In the genomic region with DNA sequence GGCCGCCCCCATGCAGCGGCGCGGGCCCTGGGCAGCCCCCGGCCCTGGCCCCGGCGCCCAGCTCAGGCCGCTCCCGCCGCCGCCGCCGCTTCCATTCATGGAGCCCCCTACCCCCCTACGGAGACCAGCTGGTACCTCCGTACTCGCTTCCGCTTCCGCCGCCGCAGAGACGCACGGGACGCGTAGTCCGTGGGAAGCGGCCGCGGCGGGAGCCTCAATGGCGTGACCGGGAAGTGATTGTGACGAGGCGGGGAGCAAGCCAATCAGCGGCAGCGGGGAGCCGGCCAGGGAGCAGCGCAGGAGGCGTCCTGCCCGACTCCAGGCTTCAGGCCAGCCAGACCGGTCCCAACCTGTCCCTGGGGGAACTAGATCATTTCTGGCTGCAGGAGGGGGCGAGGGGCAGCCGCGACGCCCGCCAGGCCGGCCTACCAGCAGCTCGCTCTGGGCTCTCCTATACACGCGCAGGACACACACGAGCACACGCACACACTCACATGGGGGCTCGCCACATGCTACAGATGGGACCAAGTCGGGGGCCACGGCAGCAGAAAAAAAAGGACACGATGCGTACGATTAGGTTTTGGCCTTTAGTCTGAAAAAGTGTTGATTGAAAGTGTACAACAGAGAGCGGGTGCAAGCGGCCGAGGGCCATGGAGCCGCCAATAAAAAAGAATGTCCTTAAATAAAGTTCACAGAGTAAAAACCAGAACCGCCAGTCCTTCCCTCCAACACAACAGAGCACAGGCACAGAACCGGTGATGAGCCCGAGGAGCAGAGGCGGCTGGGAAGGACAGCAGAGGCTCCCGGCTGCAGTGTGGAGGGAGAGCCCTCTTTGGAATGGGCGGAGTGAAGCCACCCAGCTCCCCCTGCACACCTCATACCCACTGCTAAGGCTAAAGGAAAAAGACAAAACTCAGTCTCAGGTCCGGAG, we compare ENCODE assay signal across 1 cellular context.
TF ChIP-seq lines count a peak whose summit lies in the region.

A gene with protein sequence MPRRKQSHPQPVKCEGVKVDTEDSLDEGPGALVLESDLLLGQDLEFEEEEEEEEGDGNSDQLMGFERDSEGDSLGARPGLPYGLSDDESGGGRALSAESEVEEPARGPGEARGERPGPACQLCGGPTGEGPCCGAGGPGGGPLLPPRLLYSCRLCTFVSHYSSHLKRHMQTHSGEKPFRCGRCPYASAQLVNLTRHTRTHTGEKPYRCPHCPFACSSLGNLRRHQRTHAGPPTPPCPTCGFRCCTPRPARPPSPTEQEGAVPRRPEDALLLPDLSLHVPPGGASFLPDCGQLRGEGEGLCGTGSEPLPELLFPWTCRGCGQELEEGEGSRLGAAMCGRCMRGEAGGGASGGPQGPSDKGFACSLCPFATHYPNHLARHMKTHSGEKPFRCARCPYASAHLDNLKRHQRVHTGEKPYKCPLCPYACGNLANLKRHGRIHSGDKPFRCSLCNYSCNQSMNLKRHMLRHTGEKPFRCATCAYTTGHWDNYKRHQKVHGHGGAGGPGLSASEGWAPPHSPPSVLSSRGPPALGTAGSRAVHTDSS (minus strand): TSS at position 109 of the 931 bp plus-strand sequence. CDS start 208 bp downstream, outside the sequence.

TF ChIP-seq in K562, 482 proteins besides CTCF, POLR2A, EP300 and RAD21 (continued from another document and continues in another):
- TF ChIP-seq, protein P1, sequence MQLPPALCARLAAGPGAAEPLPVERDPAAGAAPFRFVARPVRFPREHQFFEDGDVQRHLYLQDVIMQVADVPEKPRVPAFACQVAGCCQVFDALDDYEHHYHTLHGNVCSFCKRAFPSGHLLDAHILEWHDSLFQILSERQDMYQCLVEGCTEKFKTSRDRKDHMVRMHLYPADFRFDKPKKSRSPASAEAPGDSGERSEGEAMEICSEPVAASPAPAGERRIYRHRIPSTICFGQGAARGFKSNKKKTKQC (CRISPR knock-in tag; IDR thresholded peaks at IDR 0.05): no peak; the same call in 1 of the 2 replicates
- TF ChIP-seq ZNF324 (CRISPR knock-in tag; IDR thresholded peaks at IDR 0.05) (no peak), MXI1 (IDR thresholded peaks at IDR 0.05; ENCODE audit: low read depth, low read length) (0 out of 2 replicates have a peak, but pooled peaks have one; percentile 18), SNRNP70 (optimal IDR thresholded peaks at IDR 0.05; ENCODE audit: low read depth, low read length) (no peak), MAFK (IDR thresholded peaks at IDR 0.05; ENCODE audit: low read length) (no peak), RBFOX2 (IDR thresholded peaks at IDR 0.05; ENCODE audit: low read depth, low read length) (peak; percentile 88), ZNF184 (CRISPR knock-in tag; IDR thresholded peaks at IDR 0.05) (no peak), SLC30A9 (CRISPR knock-in tag; IDR thresholded peaks at IDR 0.05) (no peak), JUND (IDR thresholded peaks at IDR 0.05; ENCODE audit: borderline replicate concordance, low read depth, low read length) (peak; percentile 88), JUND (tag; IDR thresholded peaks at IDR 0.05; ENCODE audit: borderline replicate concordance, low read depth, low read length) (peak; percentile 5; the same call in 1 of the 3 replicates), ILF3 (IDR thresholded peaks at IDR 0.05; ENCODE audit: borderline replicate concordance) (0 out of 2 replicates have a peak, but pooled peaks have one; percentile 50), NR2C2 (CRISPR knock-in tag; IDR thresholded peaks at IDR 0.05) (peak; percentile 96), NR2C2 (tag; IDR thresholded peaks at IDR 0.05) (peak; percentile 99), HNRNPH1 (optimal IDR thresholded peaks at IDR 0.05; ENCODE audit: low read depth, low read length) (no peak), ELF1 (tag; IDR thresholded peaks at IDR 0.05) (peak; percentile 93), MAFG (tag; conservative IDR thresholded peaks at IDR 0.05) (no peak), DDX20 (tag; IDR thresholded peaks at IDR 0.05; ENCODE audit: low read depth) (no peak), ZNF699 (CRISPR knock-in tag; IDR thresholded peaks at IDR 0.05; ENCODE audit: insufficient replicate concordance) (no peak), PHF21A (IDR thresholded peaks at IDR 0.05; ENCODE audit: borderline replicate concordance, low read depth) (no peak), ZNF24 (IDR thresholded peaks at IDR 0.05) (peak; percentile 34; the same call in 1 of the 2 replicates), MEF2D (tag; conservative IDR thresholded peaks at IDR 0.05; ENCODE audit: low read depth) (no peak), RNF2 (IDR thresholded peaks at IDR 0.05) (no peak), NUFIP1 (IDR thresholded peaks at IDR 0.05; ENCODE audit: partially characterized antibody) (peak; percentile 27), SOX6 (IDR thresholded peaks at IDR 0.05) (no peak), KAT2B (IDR thresholded peaks at IDR 0.05; ENCODE audit: low read depth, low read length) (no peak), HEY1 (CRISPR knock-in tag; IDR thresholded peaks at IDR 0.05; ENCODE audit: borderline replicate concordance) (no peak)
- TF ChIP-seq, protein P2, sequence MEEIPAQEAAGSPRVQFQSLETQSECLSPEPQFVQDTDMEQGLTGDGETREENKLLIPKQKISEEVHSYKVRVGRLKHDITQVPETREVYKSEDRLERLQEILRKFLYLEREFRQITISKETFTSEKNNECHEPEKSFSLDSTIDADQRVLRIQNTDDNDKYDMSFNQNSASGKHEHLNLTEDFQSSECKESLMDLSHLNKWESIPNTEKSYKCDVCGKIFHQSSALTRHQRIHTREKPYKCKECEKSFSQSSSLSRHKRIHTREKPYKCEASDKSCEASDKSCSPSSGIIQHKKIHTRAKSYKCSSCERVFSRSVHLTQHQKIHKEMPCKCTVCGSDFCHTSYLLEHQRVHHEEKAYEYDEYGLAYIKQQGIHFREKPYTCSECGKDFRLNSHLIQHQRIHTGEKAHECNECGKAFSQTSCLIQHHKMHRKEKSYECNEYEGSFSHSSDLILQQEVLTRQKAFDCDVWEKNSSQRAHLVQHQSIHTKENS (CRISPR knock-in tag; IDR thresholded peaks at IDR 0.05): no peak
- TF ChIP-seq, protein P3, sequence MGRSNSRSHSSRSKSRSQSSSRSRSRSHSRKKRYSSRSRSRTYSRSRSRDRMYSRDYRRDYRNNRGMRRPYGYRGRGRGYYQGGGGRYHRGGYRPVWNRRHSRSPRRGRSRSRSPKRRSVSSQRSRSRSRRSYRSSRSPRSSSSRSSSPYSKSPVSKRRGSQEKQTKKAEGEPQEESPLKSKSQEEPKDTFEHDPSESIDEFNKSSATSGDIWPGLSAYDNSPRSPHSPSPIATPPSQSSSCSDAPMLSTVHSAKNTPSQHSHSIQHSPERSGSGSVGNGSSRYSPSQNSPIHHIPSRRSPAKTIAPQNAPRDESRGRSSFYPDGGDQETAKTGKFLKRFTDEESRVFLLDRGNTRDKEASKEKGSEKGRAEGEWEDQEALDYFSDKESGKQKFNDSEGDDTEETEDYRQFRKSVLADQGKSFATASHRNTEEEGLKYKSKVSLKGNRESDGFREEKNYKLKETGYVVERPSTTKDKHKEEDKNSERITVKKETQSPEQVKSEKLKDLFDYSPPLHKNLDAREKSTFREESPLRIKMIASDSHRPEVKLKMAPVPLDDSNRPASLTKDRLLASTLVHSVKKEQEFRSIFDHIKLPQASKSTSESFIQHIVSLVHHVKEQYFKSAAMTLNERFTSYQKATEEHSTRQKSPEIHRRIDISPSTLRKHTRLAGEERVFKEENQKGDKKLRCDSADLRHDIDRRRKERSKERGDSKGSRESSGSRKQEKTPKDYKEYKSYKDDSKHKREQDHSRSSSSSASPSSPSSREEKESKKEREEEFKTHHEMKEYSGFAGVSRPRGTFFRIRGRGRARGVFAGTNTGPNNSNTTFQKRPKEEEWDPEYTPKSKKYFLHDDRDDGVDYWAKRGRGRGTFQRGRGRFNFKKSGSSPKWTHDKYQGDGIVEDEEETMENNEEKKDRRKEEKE (IDR thresholded peaks at IDR 0.05; ENCODE audit: borderline replicate concordance in 1 of 2, control insufficient read depth in 1 of 2, low read depth in 2 of 2, low read length in 1 of 2): peak in 1 of 2 experiments; percentile 41; a peak in 1 of 4 replicates
- TF ChIP-seq, protein P4, sequence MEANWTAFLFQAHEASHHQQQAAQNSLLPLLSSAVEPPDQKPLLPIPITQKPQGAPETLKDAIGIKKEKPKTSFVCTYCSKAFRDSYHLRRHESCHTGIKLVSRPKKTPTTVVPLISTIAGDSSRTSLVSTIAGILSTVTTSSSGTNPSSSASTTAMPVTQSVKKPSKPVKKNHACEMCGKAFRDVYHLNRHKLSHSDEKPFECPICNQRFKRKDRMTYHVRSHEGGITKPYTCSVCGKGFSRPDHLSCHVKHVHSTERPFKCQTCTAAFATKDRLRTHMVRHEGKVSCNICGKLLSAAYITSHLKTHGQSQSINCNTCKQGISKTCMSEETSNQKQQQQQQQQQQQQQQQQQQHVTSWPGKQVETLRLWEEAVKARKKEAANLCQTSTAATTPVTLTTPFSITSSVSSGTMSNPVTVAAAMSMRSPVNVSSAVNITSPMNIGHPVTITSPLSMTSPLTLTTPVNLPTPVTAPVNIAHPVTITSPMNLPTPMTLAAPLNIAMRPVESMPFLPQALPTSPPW (CRISPR knock-in tag; IDR thresholded peaks at IDR 0.05): peak; percentile 95
- TF ChIP-seq, protein P5, sequence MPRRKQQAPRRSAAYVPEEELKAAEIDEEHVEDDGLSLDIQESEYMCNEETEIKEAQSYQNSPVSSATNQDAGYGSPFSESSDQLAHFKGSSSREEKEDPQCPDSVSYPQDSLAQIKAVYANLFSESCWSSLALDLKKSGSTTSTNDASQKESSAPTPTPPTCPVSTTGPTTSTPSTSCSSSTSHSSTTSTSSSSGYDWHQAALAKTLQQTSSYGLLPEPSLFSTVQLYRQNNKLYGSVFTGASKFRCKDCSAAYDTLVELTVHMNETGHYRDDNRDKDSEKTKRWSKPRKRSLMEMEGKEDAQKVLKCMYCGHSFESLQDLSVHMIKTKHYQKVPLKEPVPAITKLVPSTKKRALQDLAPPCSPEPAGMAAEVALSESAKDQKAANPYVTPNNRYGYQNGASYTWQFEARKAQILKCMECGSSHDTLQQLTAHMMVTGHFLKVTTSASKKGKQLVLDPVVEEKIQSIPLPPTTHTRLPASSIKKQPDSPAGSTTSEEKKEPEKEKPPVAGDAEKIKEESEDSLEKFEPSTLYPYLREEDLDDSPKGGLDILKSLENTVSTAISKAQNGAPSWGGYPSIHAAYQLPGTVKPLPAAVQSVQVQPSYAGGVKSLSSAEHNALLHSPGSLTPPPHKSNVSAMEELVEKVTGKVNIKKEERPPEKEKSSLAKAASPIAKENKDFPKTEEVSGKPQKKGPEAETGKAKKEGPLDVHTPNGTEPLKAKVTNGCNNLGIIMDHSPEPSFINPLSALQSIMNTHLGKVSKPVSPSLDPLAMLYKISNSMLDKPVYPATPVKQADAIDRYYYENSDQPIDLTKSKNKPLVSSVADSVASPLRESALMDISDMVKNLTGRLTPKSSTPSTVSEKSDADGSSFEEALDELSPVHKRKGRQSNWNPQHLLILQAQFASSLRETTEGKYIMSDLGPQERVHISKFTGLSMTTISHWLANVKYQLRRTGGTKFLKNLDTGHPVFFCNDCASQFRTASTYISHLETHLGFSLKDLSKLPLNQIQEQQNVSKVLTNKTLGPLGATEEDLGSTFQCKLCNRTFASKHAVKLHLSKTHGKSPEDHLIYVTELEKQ (CRISPR knock-in tag; IDR thresholded peaks at IDR 0.05): no peak
- TF ChIP-seq, protein P6, sequence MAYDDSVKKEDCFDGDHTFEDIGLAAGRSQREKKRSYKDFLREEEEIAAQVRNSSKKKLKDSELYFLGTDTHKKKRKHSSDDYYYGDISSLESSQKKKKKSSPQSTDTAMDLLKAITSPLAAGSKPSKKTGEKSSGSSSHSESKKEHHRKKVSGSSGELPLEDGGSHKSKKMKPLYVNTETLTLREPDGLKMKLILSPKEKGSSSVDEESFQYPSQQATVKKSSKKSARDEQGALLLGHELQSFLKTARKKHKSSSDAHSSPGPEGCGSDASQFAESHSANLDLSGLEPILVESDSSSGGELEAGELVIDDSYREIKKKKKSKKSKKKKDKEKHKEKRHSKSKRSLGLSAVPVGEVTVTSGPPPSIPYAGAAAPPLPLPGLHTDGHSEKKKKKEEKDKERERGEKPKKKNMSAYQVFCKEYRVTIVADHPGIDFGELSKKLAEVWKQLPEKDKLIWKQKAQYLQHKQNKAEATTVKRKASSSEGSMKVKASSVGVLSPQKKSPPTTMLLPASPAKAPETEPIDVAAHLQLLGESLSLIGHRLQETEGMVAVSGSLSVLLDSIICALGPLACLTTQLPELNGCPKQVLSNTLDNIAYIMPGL (CRISPR knock-in tag; IDR thresholded peaks at IDR 0.05): no peak
- TF ChIP-seq, protein P7, sequence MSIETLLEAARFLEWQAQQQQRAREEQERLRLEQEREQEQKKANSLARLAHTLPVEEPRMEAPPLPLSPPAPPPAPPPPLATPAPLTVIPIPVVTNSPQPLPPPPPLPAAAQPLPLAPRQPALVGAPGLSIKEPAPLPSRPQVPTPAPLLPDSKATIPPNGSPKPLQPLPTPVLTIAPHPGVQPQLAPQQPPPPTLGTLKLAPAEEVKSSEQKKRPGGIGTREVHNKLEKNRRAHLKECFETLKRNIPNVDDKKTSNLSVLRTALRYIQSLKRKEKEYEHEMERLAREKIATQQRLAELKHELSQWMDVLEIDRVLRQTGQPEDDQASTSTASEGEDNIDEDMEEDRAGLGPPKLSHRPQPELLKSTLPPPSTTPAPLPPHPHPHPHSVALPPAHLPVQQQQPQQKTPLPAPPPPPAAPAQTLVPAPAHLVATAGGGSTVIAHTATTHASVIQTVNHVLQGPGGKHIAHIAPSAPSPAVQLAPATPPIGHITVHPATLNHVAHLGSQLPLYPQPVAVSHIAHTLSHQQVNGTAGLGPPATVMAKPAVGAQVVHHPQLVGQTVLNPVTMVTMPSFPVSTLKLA (conservative IDR thresholded peaks at IDR 0.05): peak; percentile 51 to 84; a peak in 3 of 4 replicates
- TF ChIP-seq, protein P8, sequence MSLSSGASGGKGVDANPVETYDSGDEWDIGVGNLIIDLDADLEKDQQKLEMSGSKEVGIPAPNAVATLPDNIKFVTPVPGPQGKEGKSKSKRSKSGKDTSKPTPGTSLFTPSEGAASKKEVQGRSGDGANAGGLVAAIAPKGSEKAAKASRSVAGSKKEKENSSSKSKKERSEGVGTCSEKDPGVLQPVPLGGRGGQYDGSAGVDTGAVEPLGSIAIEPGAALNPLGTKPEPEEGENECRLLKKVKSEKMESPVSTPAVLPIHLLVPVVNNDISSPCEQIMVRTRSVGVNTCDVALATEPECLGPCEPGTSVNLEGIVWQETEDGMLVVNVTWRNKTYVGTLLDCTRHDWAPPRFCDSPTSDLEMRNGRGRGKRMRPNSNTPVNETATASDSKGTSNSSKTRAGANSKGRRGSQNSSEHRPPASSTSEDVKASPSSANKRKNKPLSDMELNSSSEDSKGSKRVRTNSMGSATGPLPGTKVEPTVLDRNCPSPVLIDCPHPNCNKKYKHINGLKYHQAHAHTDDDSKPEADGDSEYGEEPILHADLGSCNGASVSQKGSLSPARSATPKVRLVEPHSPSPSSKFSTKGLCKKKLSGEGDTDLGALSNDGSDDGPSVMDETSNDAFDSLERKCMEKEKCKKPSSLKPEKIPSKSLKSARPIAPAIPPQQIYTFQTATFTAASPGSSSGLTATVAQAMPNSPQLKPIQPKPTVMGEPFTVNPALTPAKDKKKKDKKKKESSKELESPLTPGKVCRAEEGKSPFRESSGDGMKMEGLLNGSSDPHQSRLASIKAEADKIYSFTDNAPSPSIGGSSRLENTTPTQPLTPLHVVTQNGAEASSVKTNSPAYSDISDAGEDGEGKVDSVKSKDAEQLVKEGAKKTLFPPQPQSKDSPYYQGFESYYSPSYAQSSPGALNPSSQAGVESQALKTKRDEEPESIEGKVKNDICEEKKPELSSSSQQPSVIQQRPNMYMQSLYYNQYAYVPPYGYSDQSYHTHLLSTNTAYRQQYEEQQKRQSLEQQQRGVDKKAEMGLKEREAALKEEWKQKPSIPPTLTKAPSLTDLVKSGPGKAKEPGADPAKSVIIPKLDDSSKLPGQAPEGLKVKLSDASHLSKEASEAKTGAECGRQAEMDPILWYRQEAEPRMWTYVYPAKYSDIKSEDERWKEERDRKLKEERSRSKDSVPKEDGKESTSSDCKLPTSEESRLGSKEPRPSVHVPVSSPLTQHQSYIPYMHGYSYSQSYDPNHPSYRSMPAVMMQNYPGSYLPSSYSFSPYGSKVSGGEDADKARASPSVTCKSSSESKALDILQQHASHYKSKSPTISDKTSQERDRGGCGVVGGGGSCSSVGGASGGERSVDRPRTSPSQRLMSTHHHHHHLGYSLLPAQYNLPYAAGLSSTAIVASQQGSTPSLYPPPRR (CRISPR knock-in tag; IDR thresholded peaks at IDR 0.05; ENCODE audit: borderline replicate concordance): no peak
